Comparison of ENCODE assay signal across 27 cellular contexts in genomic region chr11:15189189-15189588, GRCh38.
"Had no signal": no experiment of that assay in that cellular context is flagged by ENCODE, and none has a peak within 500 bp of the region (broad histone marks: within the 10 kb centered on the region; RNA-seq: fewer than 3 reads in every experiment).

No MANE protein-coding gene starts in this region.

- DNase-seq: colonic mucosa; cortex of kidney; dermis blood vessel endothelial cell; dorsolateral prefrontal cortex; effector CD4-positive, alpha-beta T cell; effector CD8-positive, alpha-beta T cell; effector memory CD4-positive, alpha-beta T cell; effector memory CD8-positive, alpha-beta T cell; endodermal cell; erythroblast; esophagus squamous epithelium; foreskin keratinocyte; foreskin melanocyte; gastrocnemius medialis; glutamatergic neuron; head of caudate nucleus; heart left ventricle; heart right ventricle had no signal

- H3K4me3 ChIP-seq: colonic mucosa, coronary artery, dorsolateral prefrontal cortex, esophagus muscularis mucosa, esophagus squamous epithelium, gastrocnemius medialis, gastroesophageal sphincter, heart left ventricle, heart right ventricle had no signal

- H3K36me3 ChIP-seq: colonic mucosa, esophagus muscularis mucosa, esophagus squamous epithelium, gastrocnemius medialis, gastroesophageal sphincter, heart left ventricle, heart right ventricle had no signal

- H3K27me3 ChIP-seq: colonic mucosa, esophagus muscularis mucosa, esophagus squamous epithelium, foreskin keratinocyte, gastrocnemius medialis, gastroesophageal sphincter, heart left ventricle had no signal

- H3K27ac ChIP-seq: colonic mucosa, coronary artery, dorsolateral prefrontal cortex, epithelial cell of prostate, esophagus muscularis mucosa, esophagus squamous epithelium, foreskin keratinocyte, gastrocnemius medialis, gastroesophageal sphincter, heart left ventricle, heart right ventricle had no signal

- FAIRE-seq: colon, endometrium, endothelial cell of umbilical vein, frontal cortex had no signal

- ATAC-seq: effector memory CD8-positive, alpha-beta T cell; esophagus mucosa; foreskin keratinocyte; gastrocnemius medialis; gastroesophageal sphincter; heart left ventricle; heart right ventricle had no signal

- H3K9me3 ChIP-seq: colonic mucosa, esophagus squamous epithelium, gastrocnemius medialis, gastroesophageal sphincter had no signal

- H3K4me1 ChIP-seq: colonic mucosa, esophagus muscularis mucosa, esophagus squamous epithelium, foreskin keratinocyte, gastrocnemius medialis, gastroesophageal sphincter, heart left ventricle, heart right ventricle had no signal
